In genomic region chr11:31512117-31512516, GRCh38 we compare ENCODE assay signal across 34 cellular contexts.
"Had no signal": no experiment of that assay in that cellular context is flagged by ENCODE, and none has a peak within 500 bp of the region (broad histone marks: within the 10 kb centered on the region; RNA-seq: fewer than 3 reads in every experiment).

No MANE protein-coding gene starts in this region.

- H3K27ac ChIP-seq: breast epithelium, epithelial cell of prostate, esophagus squamous epithelium, heart right ventricle, left lung, neutrophil, prostate gland, upper lobe of left lung, vagina had no signal

- H3K9me3 ChIP-seq: breast epithelium, esophagus squamous epithelium, heart right ventricle, left lung, mucosa of descending colon, neutrophil, prostate gland, upper lobe of left lung, vagina had no signal

- H3K9me3 Mint-ChIP-seq: activated CD4-positive, alpha-beta memory T cell treated with anti-CD3 and anti-CD28 coated beads for 36 hours; activated CD4-positive, alpha-beta T cell treated with anti-CD3 and anti-CD28 coated beads, Interleukin-2, amount 10 ng/mL, durations not matched to agents 24 days and 14 days; activated naive CD8-positive, alpha-beta T cell treated with anti-CD3 and anti-CD28 coated beads, Interleukin-2, amount 50 U/mL, for 24 hours; central memory CD8-positive, alpha-beta T cell; dendritic cell treated with granulocyte-macrophage colony-stimulating factor and Interleukin-4, amounts not matched to agents 40 ng/mL and 50 ng/mL, for 4 days; natural killer cell treated with Interleukin-12 subunit alpha and Interleukin-12 subunit beta and Interleukin-15 and Interleukin-18, amount 100 ng/mL, for 72 hours; stimulated activated memory B cell treated with anti-CD40 and anti-IgM and Interleukin-4, amounts not matched to agents 10 μg/mL and 1 μg/mL and 100 μg/mL, for 72 hours; stimulated activated naive CD8-positive, alpha-beta T cell treated with anti-CD3 and anti-CD28 coated beads, Interleukin-15, amount 100 ng/mL, for 72 hours had no signal

- H3K4me3 Mint-ChIP-seq: activated CD4-positive, alpha-beta memory T cell treated with anti-CD3 and anti-CD28 coated beads for 36 hours; activated CD4-positive, alpha-beta T cell treated with anti-CD3 and anti-CD28 coated beads, Interleukin-2, amount 10 ng/mL, durations not matched to agents 24 days and 14 days; activated naive CD8-positive, alpha-beta T cell treated with anti-CD3 and anti-CD28 coated beads, Interleukin-2, amount 50 U/mL, for 24 hours; central memory CD8-positive, alpha-beta T cell; dendritic cell treated with granulocyte-macrophage colony-stimulating factor and Interleukin-4, amounts not matched to agents 40 ng/mL and 50 ng/mL, for 4 days; natural killer cell treated with Interleukin-12 subunit alpha and Interleukin-12 subunit beta and Interleukin-15 and Interleukin-18, amount 100 ng/mL, for 72 hours; stimulated activated memory B cell treated with anti-CD40 and anti-IgM and Interleukin-4, amounts not matched to agents 10 μg/mL and 1 μg/mL and 100 μg/mL, for 72 hours; stimulated activated naive CD8-positive, alpha-beta T cell treated with anti-CD3 and anti-CD28 coated beads, Interleukin-15, amount 100 ng/mL, for 72 hours had no signal

- DNase-seq: activated CD4-positive, alpha-beta memory T cell treated with anti-CD3 and anti-CD28 coated beads for 36 hours; activated CD4-positive, alpha-beta T cell treated with anti-CD3 and anti-CD28 coated beads, Interleukin-2, amount 10 ng/mL, durations not matched to agents 24 days and 14 days; activated CD4-positive, CD25-positive, alpha-beta regulatory T cell treated with anti-CD3 and anti-CD28 coated beads, Interleukin-2, amount 50 U/mL, for 72 hours; activated CD8-positive, alpha-beta memory T cell treated with anti-CD3 and anti-CD28 coated beads, Interleukin-2, amount 50 U/mL, for 4 hours; activated gamma-delta T cell; activated naive CD4-positive, alpha-beta T cell treated with anti-CD3 and anti-CD28 coated beads, Interleukin-2, amount 50 U/mL, for 16 hours; activated naive CD8-positive, alpha-beta T cell treated with anti-CD3 and anti-CD28 coated beads, Interleukin-2, amount 50 U/mL, for 24 hours; activated T-cell treated with anti-CD3 and anti-CD28 coated beads, Interleukin-2, amount 50 U/mL, for 1 hour; amygdala; effector CD4-positive, alpha-beta T cell; esophagus squamous epithelium; foreskin melanocyte; heart right ventricle; left lung; mucosa of descending colon; stimulated activated CD4-positive, alpha-beta T cell treated with anti-CD3 and anti-CD28 coated beads, Interleukin-1b, Interleukin-23, amount 100 ng/mL, for 48 hours; stimulated activated CD4-positive, alpha-beta T cell treated with anti-CD3 and anti-CD28 coated beads, Interleukin-4, amount 100 ng/mL, for 4 hours; stimulated activated CD8-positive, alpha-beta memory T cell treated with anti-CD3 and anti-CD28 coated beads, Interleukin-4, amount 100 ng/mL, for 48 hours; stimulated activated naive CD8-positive, alpha-beta T cell treated with anti-CD3 and anti-CD28 coated beads, Interleukin-15, amount 100 ng/mL, for 72 hours; substantia nigra; T-helper 2 cell; upper lobe of left lung had no signal

- H3K4me3 ChIP-seq: breast epithelium, esophagus squamous epithelium, heart right ventricle, left lung, lung, mucosa of descending colon, prostate gland, smooth muscle cell, upper lobe of left lung, vagina had no signal

- H3K27ac Mint-ChIP-seq: activated CD4-positive, alpha-beta memory T cell treated with anti-CD3 and anti-CD28 coated beads for 36 hours; activated CD4-positive, alpha-beta T cell treated with anti-CD3 and anti-CD28 coated beads, Interleukin-2, amount 10 ng/mL, durations not matched to agents 24 days and 14 days; activated naive CD8-positive, alpha-beta T cell treated with anti-CD3 and anti-CD28 coated beads, Interleukin-2, amount 50 U/mL, for 24 hours; dendritic cell treated with granulocyte-macrophage colony-stimulating factor and Interleukin-4, amounts not matched to agents 40 ng/mL and 50 ng/mL, for 4 days; natural killer cell treated with Interleukin-12 subunit alpha and Interleukin-12 subunit beta and Interleukin-15 and Interleukin-18, amount 100 ng/mL, for 72 hours; stimulated activated memory B cell treated with anti-CD40 and anti-IgM and Interleukin-4, amounts not matched to agents 10 μg/mL and 1 μg/mL and 100 μg/mL, for 72 hours; stimulated activated naive CD8-positive, alpha-beta T cell treated with anti-CD3 and anti-CD28 coated beads, Interleukin-15, amount 100 ng/mL, for 72 hours had no signal

- H3K4me2 ChIP-seq: smooth muscle cell had no signal

- H3K36me3 ChIP-seq: breast epithelium, esophagus squamous epithelium, heart right ventricle, left lung, neutrophil, prostate gland, upper lobe of left lung, vagina had no signal

- FAIRE-seq: endometrium had no signal

- ATAC-seq: activated naive CD8-positive, alpha-beta T cell treated with anti-CD3 and anti-CD28 coated beads, Interleukin-2, amount 50 U/mL, for 24 hours; heart right ventricle; left lung; mucosa of descending colon; natural killer cell treated with Interleukin-12 subunit alpha and Interleukin-12 subunit beta and Interleukin-15 and Interleukin-18, amount 100 ng/mL, for 72 hours; stimulated activated memory B cell treated with anti-CD40 and anti-IgM and Interleukin-4, amounts not matched to agents 10 μg/mL and 1 μg/mL and 100 μg/mL, for 72 hours; stimulated activated naive CD8-positive, alpha-beta T cell treated with anti-CD3 and anti-CD28 coated beads, Interleukin-15, amount 100 ng/mL, for 72 hours had no signal

- H3K27me3 Mint-ChIP-seq: activated CD4-positive, alpha-beta memory T cell treated with anti-CD3 and anti-CD28 coated beads for 36 hours; activated CD4-positive, alpha-beta T cell treated with anti-CD3 and anti-CD28 coated beads, Interleukin-2, amount 10 ng/mL, durations not matched to agents 24 days and 14 days; central memory CD8-positive, alpha-beta T cell; dendritic cell treated with granulocyte-macrophage colony-stimulating factor and Interleukin-4, amounts not matched to agents 40 ng/mL and 50 ng/mL, for 4 days; natural killer cell treated with Interleukin-12 subunit alpha and Interleukin-12 subunit beta and Interleukin-15 and Interleukin-18, amount 100 ng/mL, for 72 hours; stimulated activated memory B cell treated with anti-CD40 and anti-IgM and Interleukin-4, amounts not matched to agents 10 μg/mL and 1 μg/mL and 100 μg/mL, for 72 hours; stimulated activated naive CD8-positive, alpha-beta T cell treated with anti-CD3 and anti-CD28 coated beads, Interleukin-15, amount 100 ng/mL, for 72 hours had no signal

- H3K36me3 Mint-ChIP-seq: natural killer cell treated with Interleukin-12 subunit alpha and Interleukin-12 subunit beta and Interleukin-15 and Interleukin-18, amount 100 ng/mL, for 72 hours; stimulated activated memory B cell treated with anti-CD40 and anti-IgM and Interleukin-4, amounts not matched to agents 10 μg/mL and 1 μg/mL and 100 μg/mL, for 72 hours had no signal

- H3K27me3 ChIP-seq: breast epithelium, esophagus squamous epithelium, heart right ventricle, left lung, neutrophil, upper lobe of left lung, vagina had no signal
